Comparison of ENCODE assay signal across 17 cellular contexts in genomic region chr4:126748736-126749135, GRCh38.
"Had no signal": no experiment of that assay in that cellular context is flagged by ENCODE, and none has a peak within 500 bp of the region (broad histone marks: within the 10 kb centered on the region; RNA-seq: fewer than 3 reads in every experiment).

No MANE protein-coding gene starts in this region.

- DNase-seq: activated CD4-positive, CD25-positive, alpha-beta regulatory T cell; activated naive CD4-positive, alpha-beta T cell treated with anti-CD3 and anti-CD28 coated beads, Interleukin-2, amount 50 U/mL, for 16 hours; activated T-cell treated with anti-CD3 and anti-CD28 coated beads, Interleukin-2, amount 50 U/mL, for 1 hour; amniotic stem cell; colonic mucosa; effector CD4-positive, alpha-beta T cell; left cardiac atrium; lower lobe of right lung; naive thymus-derived CD4-positive, alpha-beta T cell; retina; stimulated activated CD4-positive, alpha-beta T cell treated with anti-CD3 and anti-CD28 coated beads, Interleukin-15, amount 100 ng/mL, for 24 hours; stimulated activated CD4-positive, alpha-beta T cell treated with anti-CD3 and anti-CD28 coated beads, Interleukin-4, amount 100 ng/mL, for 24 hours; stomach; T-helper 2 cell; tibial artery; uterus had no signal

- ATAC-seq: left cardiac atrium; lower lobe of right lung; naive thymus-derived CD4-positive, alpha-beta T cell had no signal

- H3K27ac Mint-ChIP-seq: naive thymus-derived CD4-positive, alpha-beta T cell had no signal

- H3K4me3 Mint-ChIP-seq: naive thymus-derived CD4-positive, alpha-beta T cell had no signal

- H3K36me3 Mint-ChIP-seq: naive thymus-derived CD4-positive, alpha-beta T cell had no signal

- H3K27me3 Mint-ChIP-seq: naive thymus-derived CD4-positive, alpha-beta T cell had no signal

- H3K4me1 Mint-ChIP-seq: naive thymus-derived CD4-positive, alpha-beta T cell had no signal

- H3K4me3 ChIP-seq: cardiac muscle cell, colonic mucosa, lower lobe of right lung, stomach, tibial artery, uterus had no signal
